Comparison of ENCODE assay signal across 8 cellular contexts in genomic region chr4:83582289-83582756, GRCh38. TPM values are rescaled to one million over a fixed set of nuclear protein-coding genes. Genes with fewer than 3 reads are reported as not detected.
DNase-seq lines count a peak whose midpoint lies in the region; ATAC-seq and TF ChIP-seq lines count a peak whose summit lies in the region.

No MANE protein-coding gene starts in this region.

- H3K9me3 ChIP-seq in skeletal muscle satellite cell (replicated peaks; ENCODE audit: low read length) = no peaks in the 10 kb centered on the region

- no peaks in the 10 kb centered on the region for H3K4me1 Mint-ChIP-seq in natural killer cell

- peaks cover 7% of the 10 kb centered on the region for H3K4me1 ChIP-seq in skeletal muscle satellite cell (ENCODE audit: control insufficient read depth, insufficient read depth, low read length)

- peak overlapping the region; percentile 9 for H3K4me2 ChIP-seq in skeletal muscle satellite cell (ENCODE audit: low read length)

- no peaks in the 10 kb centered on the region for H3K9me3 Mint-ChIP-seq in natural killer cell

- H3K9ac ChIP-seq in skeletal muscle satellite cell (ENCODE audit: low read depth, low read length) = no peak overlapping the region

- DNase-seq in NCI-H446 treated with DMSO at 0.1 percent for 48 hours (lab: John Stamatoyannopoulos, UW) (peak; percentile 69), fibroblast of mammary gland (ENCODE audit: low read depth) (peak; percentile 26), natural killer cell (no peak), putamen (ENCODE audit: low spot score) (no peak)

- H3K4me3 ChIP-seq in GM12875 (ENCODE audit: low read depth, low read length) (no peak overlapping the region), fibroblast of mammary gland (ENCODE audit: control insufficient read depth, low read depth, low read length) (no peak overlapping the region), skeletal muscle satellite cell (ENCODE audit: low read length) (no peak overlapping the region)

- H3K27me3 Mint-ChIP-seq in natural killer cell (ENCODE audit: low read depth in 2 of 2) = peaks cover 0 to 7% of the 10 kb centered on the region in 2 donors

- H3K36me3 Mint-ChIP-seq in natural killer cell = no peaks in the 10 kb centered on the region

- TF ChIP-seq CTCF in GM12875 (IDR thresholded peaks at IDR 0.05; ENCODE audit: borderline replicate concordance, insufficient read depth, low read depth, low read length) = peak; percentile 40; the same call in 1 of the 2 replicates
- TF ChIP-seq CTCF in fibroblast of mammary gland (conservative IDR thresholded peaks at IDR 0.05; ENCODE audit: control insufficient read depth, insufficient read depth, low read depth, low read length) = no peak
- no peak for TF ChIP-seq CTCF in natural killer cell (IDR thresholded peaks at IDR 0.05)

- no peak overlapping the region for H3K4me3 Mint-ChIP-seq in natural killer cell

- H3K27me3 ChIP-seq in skeletal muscle satellite cell (ENCODE audit: control insufficient read depth, insufficient read depth, low read length) = no peaks in the 10 kb centered on the region

- intact Hi-C loops in natural killer cell (cut with micrococcal nuclease) = no loop called here

- H3K27ac Mint-ChIP-seq in natural killer cell = no peak overlapping the region

- no peaks in the 10 kb centered on the region for H3K36me3 ChIP-seq in skeletal muscle satellite cell (ENCODE audit: insufficient read depth, low read length)

- ATAC-seq in HG02623 (IDR thresholded peaks at IDR 0.05; ENCODE audit: unreplicated experiment) (peak; percentile 49), HG03025 (IDR thresholded peaks at IDR 0.05; ENCODE audit: low FRiP score, unreplicated experiment) (no peak), natural killer cell (no peak)

RNA-seq across cellular contexts. Expression of gene GPAT3, which starts 46.4 kb away (rescaled TPM):
- 22.6 and 29.5 TPM in 2 replicates for total RNA-seq in skeletal muscle satellite cell (2012; rRNA removed)
- total RNA-seq in natural killer cell = 10 to 100 TPM in 1 of 3 donors, 1 to 10 TPM in 1, under 1 TPM in 1; 0.54 to 11.3 (median 1.2) TPM

Comparison
In these comparisons a context has a peak if more than half of its experiments do, and no peak if none do; other contexts are left out.
1. DNase-seq: peak in NCI-H446 treated with DMSO at 0.1 percent for 48 hours (single experiment) and fibroblast of mammary gland (single experiment); none in natural killer cell (single experiment) and putamen (single experiment).